ENCODE assay signal across 14 cellular contexts in the genomic region with DNA sequence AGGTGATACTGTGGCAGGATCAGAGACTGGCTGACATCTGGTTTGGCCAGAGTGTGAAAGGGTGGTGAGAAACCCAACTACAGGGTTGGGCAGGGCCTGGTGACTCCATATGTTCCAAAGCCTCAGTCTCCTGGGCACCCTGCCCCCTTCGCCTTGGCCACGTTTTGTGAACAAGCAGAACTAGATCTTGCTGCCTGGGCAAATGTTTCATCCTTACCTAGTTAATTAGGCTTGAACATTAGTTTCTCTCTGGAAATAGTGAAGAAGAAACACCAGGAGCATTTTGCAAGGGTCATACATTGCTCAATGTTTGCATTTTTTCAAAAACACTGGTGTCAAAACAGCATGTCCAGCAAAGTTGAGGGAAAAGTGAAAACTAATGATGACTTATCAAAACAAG.
DNase-seq lines count a peak whose midpoint lies in the region; ATAC-seq and TF ChIP-seq lines count a peak whose summit lies in the region.
"Had no signal": no experiment of that assay in that cellular context is flagged by ENCODE, and none has a peak within 500 bp of the region (broad histone marks: within the 10 kb centered on the region; RNA-seq: fewer than 3 reads in every experiment).

No MANE protein-coding gene starts in this region.

- CTCF ChIA-PET in IMR-90 (lab: Yijun Ruan, JAX): no interaction called here

- peak overlapping the region; percentile 80; the same call in 1 of the 2 replicates for H3K27ac ChIP-seq in IMR-90 (ENCODE audit: insufficient read depth, low read length)
- H3K27ac ChIP-seq: ascending aorta had no signal

- no peak overlapping the region for H3K23ac ChIP-seq in IMR-90 (ENCODE audit: low read depth, low read length)

- peak overlapping the region; percentile 8 for H2BK5ac ChIP-seq in IMR-90 (ENCODE audit: low read depth, low read length, poor library complexity, severe bottlenecking)

- no peaks in the 10 kb centered on the region for H3K36me3 ChIP-seq in IMR-90 (ENCODE audit: control insufficient read depth, insufficient read depth, low read length)
- H3K36me3 ChIP-seq: ascending aorta, Peyer's patch had no signal

- peak overlapping the region; percentile 50; the same call in 1 of the 2 replicates for H3K4me2 ChIP-seq in IMR-90 (ENCODE audit: low read depth, low read length)

- no peaks in the 10 kb centered on the region for H4K20me1 ChIP-seq in IMR-90 (ENCODE audit: insufficient read depth, low read length)

- no peak for TF ChIP-seq POLR2A in IMR-90 (IDR thresholded peaks at IDR 0.05; ENCODE audit: low read depth, low read length)

- H3K4me3 ChIP-seq in IMR-90 (ENCODE audit: insufficient read depth, low read depth, low read length): no peak overlapping the region
- H3K4me3 ChIP-seq: ascending aorta, Peyer's patch had no signal

- peak overlapping the region; percentile 76; the same call in 1 of the 3 replicates for H2BK15ac ChIP-seq in IMR-90 (ENCODE audit: low read depth, low read length)

- H3K4ac ChIP-seq in IMR-90 (ENCODE audit: low read depth, low read length): peak overlapping the region; percentile 39; the same call in 1 of the 2 replicates

- peaks cover 8% of the 10 kb centered on the region for H3K9me1 ChIP-seq in IMR-90 (ENCODE audit: insufficient read depth, low read length)

- no peak overlapping the region for H2AFZ ChIP-seq in IMR-90 (replicated peaks; ENCODE audit: low read length, poor library complexity)

- peaks cover 0 to 7% of the 10 kb centered on the region in 2 donors for H3K36me3 Mint-ChIP-seq in CD14-positive monocyte
- H3K36me3 Mint-ChIP-seq in osteocyte (ENCODE audit: unreplicated experiment): no peaks in the 10 kb centered on the region

- H3K18ac ChIP-seq in IMR-90 (ENCODE audit: low read depth, low read length): peak overlapping the region; percentile 88

- DNase-seq in CD14-positive monocyte (ENCODE audit: low spot score) (peak; percentile 75), IMR-90 (peak; percentile 58), osteocyte (ENCODE audit: extremely low spot score, unreplicated experiment) (no peak), OCI-M2 (lab: John Stamatoyannopoulos, UW; ENCODE audit: unreplicated experiment) (no peak), HUDEP-2 (lab: John Stamatoyannopoulos, UW; ENCODE audit: unreplicated experiment in 76 of 76) (no peak), DMS53 (lab: John Stamatoyannopoulos, UW) (no peak), NCI-H128 (lab: John Stamatoyannopoulos, UW; ENCODE audit: unreplicated experiment) (no peak)
- DNase-seq: activated CD8-positive, alpha-beta memory T cell treated with anti-CD3 and anti-CD28 coated beads, Interleukin-2, amount 50 U/mL, for 4 hours; Caco-2; NCI-H2171 treated with DMSO at 0.1 percent for 48 hours; Peyer's patch had no signal

- peaks cover 16% of the 10 kb centered on the region for H3K4me1 ChIP-seq in IMR-90 (ENCODE audit: control insufficient read depth, insufficient read depth, low read length)

- no peak for ATAC-seq in IMR-90 (ENCODE audit: low read depth)
- ATAC-seq in esophagus mucosa: peak; percentile 93
- ATAC-seq: HCT116 had no signal

- POLR2A ChIA-PET in IMR-90 (lab: Charles Lee; ENCODE audit: unreplicated experiment): no interaction called here

- H2BK20ac ChIP-seq in IMR-90 (ENCODE audit: low read depth, low read length): peak overlapping the region; percentile 58; the same call in 1 of the 2 replicates

- H2BK120ac ChIP-seq in IMR-90 (ENCODE audit: low read depth, low read length): peak overlapping the region; percentile 44

- BruUV-seq in IMR-90 (replicated peaks; lab: Mats Ljungman, UMichigan): no TSS peak

- 0 out of 4 replicates have a peak overlapping the region, but pooled peaks have one; percentile 13 to 22 for H4K8ac ChIP-seq in IMR-90 (ENCODE audit: low read depth in 2 of 2, low read length in 2 of 2)

- intact Hi-C loops in CD14-positive monocyte (cut with micrococcal nuclease) (no loop called here), IMR-90 (cut with micrococcal nuclease) (no loop called here)

- no peak for TF ChIP-seq CTCF in CD14-positive monocyte (IDR thresholded peaks at IDR 0.05)
- TF ChIP-seq CTCF in IMR-90 (conservative IDR thresholded peaks at IDR 0.05; ENCODE audit: low read depth, low read length): no peak
- no peak for TF ChIP-seq CTCF in osteocyte (IDR thresholded peaks at IDR 0.05)

- TF ChIP-seq RAD21 in IMR-90 (IDR thresholded peaks at IDR 0.05; ENCODE audit: low read length): no peak

- H4K5ac ChIP-seq in IMR-90 (ENCODE audit: low read depth, low read length): peak overlapping the region; percentile 77

- H3K14ac ChIP-seq in IMR-90 (replicated peaks; ENCODE audit: low read depth, low read length): 0 out of 2 replicates have a peak overlapping the region, but pooled peaks have one; percentile 71

- H3K4me3 Mint-ChIP-seq in CD14-positive monocyte: no peak overlapping the region
- no peak overlapping the region for H3K4me3 Mint-ChIP-seq in osteocyte (ENCODE audit: unreplicated experiment)

- peaks cover 80% of the 10 kb centered on the region for H3K4me1 Mint-ChIP-seq in CD14-positive monocyte
- H3K4me1 Mint-ChIP-seq in osteocyte (ENCODE audit: unreplicated experiment): peaks cover 70% of the 10 kb centered on the region

- H3K27me3 Mint-ChIP-seq in CD14-positive monocyte (ENCODE audit: low read depth in 3 of 3) (no peaks in the 10 kb centered on the region), osteocyte (ENCODE audit: unreplicated experiment) (no peaks in the 10 kb centered on the region)

- peaks cover 0 to 9% of the 10 kb centered on the region in 2 experiments; a peak in 2 of 4 replicates for H3K79me1 ChIP-seq in IMR-90 (ENCODE audit: low read depth in 1 of 2, low read length in 2 of 2)

- H3K27ac Mint-ChIP-seq in CD14-positive monocyte (peak overlapping the region; percentile 92 to 100 (median 93)), osteocyte (ENCODE audit: unreplicated experiment) (peak overlapping the region; percentile 90)

- no peaks in the 10 kb centered on the region for H3K27me3 ChIP-seq in IMR-90 (ENCODE audit: control insufficient read depth, insufficient read depth, low read length)
- H3K27me3 ChIP-seq: ascending aorta, Peyer's patch had no signal

- peak overlapping the region; percentile 12; the same call in 1 of the 2 replicates for H4K91ac ChIP-seq in IMR-90 (ENCODE audit: insufficient read depth, low read depth, low read length)

- no peaks in the 10 kb centered on the region for H3K9me3 ChIP-seq in IMR-90 (ENCODE audit: control insufficient read depth, insufficient read depth, low read length)
- H3K9me3 ChIP-seq: ascending aorta, Caco-2, Peyer's patch had no signal

- no peak overlapping the region for H3K56ac ChIP-seq in IMR-90 (ENCODE audit: extremely low read depth, insufficient read depth, low read length)

- in situ Hi-C loops in IMR-90 (cut with MboI; ENCODE audit: low sequenced_read_pairs): no loop called here

- H3K9me3 Mint-ChIP-seq in CD14-positive monocyte (peaks cover 0 to 4% (median 0%) of the 10 kb centered on the region in 7 donors), osteocyte (ENCODE audit: unreplicated experiment) (peaks cover 6% of the 10 kb centered on the region)

- dilution Hi-C loops in IMR-90 (cut with HindIII; ENCODE audit: low sequenced_read_pairs, unreplicated experiment): no loop called here

- H2AK9ac ChIP-seq in IMR-90 (replicated peaks; ENCODE audit: low read depth, low read length, poor library complexity): no peak overlapping the region

- no peak overlapping the region for H3K9ac ChIP-seq in IMR-90 (ENCODE audit: low read depth, low read length)

- WGBS in IMR-90 (ENCODE audit: extremely low coverage in 2 of 2, insufficient read length in 1 of 2), 2 experiments: no CpG with 5 or more reads among the region's 2 CpGs

- peak overlapping the region; percentile 71 for H2AK5ac ChIP-seq in IMR-90 (ENCODE audit: low read depth, low read length)

TF ChIP-seq in IMR-90, 13 proteins besides CTCF, POLR2A, EP300 and RAD21:
- TF ChIP-seq RFX5 (IDR thresholded peaks at IDR 0.05; ENCODE audit: low read depth, low read length): no peak
- TF ChIP-seq SMC3 (IDR thresholded peaks at IDR 0.05; ENCODE audit: low read depth, low read length): no peak
- no peak for TF ChIP-seq CHD1 (IDR thresholded peaks at IDR 0.05; ENCODE audit: low read depth, low read length)
- 0 out of 2 replicates have a peak, but pooled peaks have one; percentile 18 for TF ChIP-seq MAFK (IDR thresholded peaks at IDR 0.05; ENCODE audit: low read depth, low read length)
- peak; percentile 61; the same call in 1 of the 2 replicates for TF ChIP-seq NFE2L2 (IDR thresholded peaks at IDR 0.05; ENCODE audit: low read depth, low read length)
- peak; percentile 87 for TF ChIP-seq CEBPB (IDR thresholded peaks at IDR 0.05; ENCODE audit: low read depth, low read length)
- TF ChIP-seq BHLHE40 (IDR thresholded peaks at IDR 0.05; ENCODE audit: low read depth, low read length): no peak
- TF ChIP-seq RCOR1 (IDR thresholded peaks at IDR 0.05; ENCODE audit: insufficient replicate concordance, low read length): no peak
- no peak for TF ChIP-seq MXI1 (IDR thresholded peaks at IDR 0.05; ENCODE audit: borderline replicate concordance, low read depth, low read length)
- TF ChIP-seq ELK1 (IDR thresholded peaks at IDR 0.05; ENCODE audit: borderline replicate concordance, low read depth, low read length): no peak

Comparison
In these comparisons a context has a peak if more than half of its experiments do, and no peak if none do; other contexts are left out.
1. DNase-seq: peak in CD14-positive monocyte (single experiment) and IMR-90 (single experiment); none in osteocyte (single experiment), OCI-M2 (single experiment), HUDEP-2 (0 of 76), DMS53 (single experiment) and NCI-H128 (single experiment).